ENCODE assay signal across 1 cellular context in the genomic region with DNA sequence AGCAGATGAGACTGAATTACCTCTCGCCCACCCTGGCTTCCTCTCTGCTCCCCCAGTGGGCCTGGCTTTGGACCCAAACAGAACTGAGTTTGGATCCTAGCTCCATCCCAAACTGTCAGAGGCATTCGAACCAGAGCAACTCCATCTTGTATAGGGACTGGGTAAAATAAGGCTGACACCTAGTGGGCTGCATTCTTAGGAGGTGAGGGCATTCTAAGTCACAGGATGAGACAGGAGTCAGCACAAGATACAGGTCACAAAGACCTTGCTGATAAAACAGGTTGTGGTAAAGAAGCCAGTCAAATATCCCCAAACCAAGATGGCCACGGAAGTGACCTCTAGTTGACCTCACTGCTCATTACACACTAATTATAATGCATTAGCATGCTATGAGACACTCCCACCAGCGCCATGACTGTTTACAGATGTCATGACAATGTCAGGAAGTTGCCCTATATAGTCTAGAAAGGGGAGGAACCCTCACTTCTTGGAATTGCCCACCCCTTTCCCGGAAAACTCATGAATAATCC.
TF ChIP-seq lines count a peak whose summit lies in the region.

No MANE protein-coding gene starts in this region.

TF ChIP-seq in K562, 482 proteins besides CTCF, POLR2A, EP300 and RAD21 (continued from another document and continues in another):
- TF ChIP-seq, protein P1, sequence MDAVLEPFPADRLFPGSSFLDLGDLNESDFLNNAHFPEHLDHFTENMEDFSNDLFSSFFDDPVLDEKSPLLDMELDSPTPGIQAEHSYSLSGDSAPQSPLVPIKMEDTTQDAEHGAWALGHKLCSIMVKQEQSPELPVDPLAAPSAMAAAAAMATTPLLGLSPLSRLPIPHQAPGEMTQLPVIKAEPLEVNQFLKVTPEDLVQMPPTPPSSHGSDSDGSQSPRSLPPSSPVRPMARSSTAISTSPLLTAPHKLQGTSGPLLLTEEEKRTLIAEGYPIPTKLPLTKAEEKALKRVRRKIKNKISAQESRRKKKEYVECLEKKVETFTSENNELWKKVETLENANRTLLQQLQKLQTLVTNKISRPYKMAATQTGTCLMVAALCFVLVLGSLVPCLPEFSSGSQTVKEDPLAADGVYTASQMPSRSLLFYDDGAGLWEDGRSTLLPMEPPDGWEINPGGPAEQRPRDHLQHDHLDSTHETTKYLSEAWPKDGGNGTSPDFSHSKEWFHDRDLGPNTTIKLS (IDR thresholded peaks at IDR 0.05; ENCODE audit: borderline replicate concordance, low read depth) = no peak
- TF ChIP-seq ZBTB8A (IDR thresholded peaks at IDR 0.05; ENCODE audit: partially characterized antibody) (no peak), ZNF780A (CRISPR knock-in tag; IDR thresholded peaks at IDR 0.05) (peak; percentile 98), ZZZ3 (IDR thresholded peaks at IDR 0.05) (no peak), ZBTB17 (CRISPR knock-in tag; IDR thresholded peaks at IDR 0.05) (peak; percentile 96), ZNF197 (CRISPR knock-in tag; IDR thresholded peaks at IDR 0.05; ENCODE audit: low read depth) (peak; percentile 100), TCF7L2 (IDR thresholded peaks at IDR 0.05; ENCODE audit: low read depth, low read length) (no peak), ZNF239 (CRISPR knock-in tag; IDR thresholded peaks at IDR 0.05) (peak; percentile 99), JUNB (CRISPR knock-in tag; conservative IDR thresholded peaks at IDR 0.05) (peak; percentile 95), HNRNPLL (IDR thresholded peaks at IDR 0.05; ENCODE audit: low read depth, low read length, poor library complexity, severe bottlenecking) (no peak), CBX3 (IDR thresholded peaks at IDR 0.05; ENCODE audit: borderline replicate concordance in 1 of 2, low read length in 2 of 2) (peak in 1 of 2 experiments; percentile 82; a peak in 1 of 3 replicates), TCF7 (IDR thresholded peaks at IDR 0.05; ENCODE audit: borderline replicate concordance) (no peak), ELF1 (tag; IDR thresholded peaks at IDR 0.05) (peak; percentile 67; the same call in 1 of the 2 replicates), SNRNP70 (optimal IDR thresholded peaks at IDR 0.05; ENCODE audit: low read depth, low read length) (no peak), ZNF224 (CRISPR knock-in tag; IDR thresholded peaks at IDR 0.05) (no peak), SOX6 (IDR thresholded peaks at IDR 0.05) (peak; percentile 98), RFX7 (CRISPR knock-in tag; IDR thresholded peaks at IDR 0.05) (peak; percentile 97), KLF10 (CRISPR knock-in tag; IDR thresholded peaks at IDR 0.05) (peak; percentile 97)
- TF ChIP-seq, protein P2, sequence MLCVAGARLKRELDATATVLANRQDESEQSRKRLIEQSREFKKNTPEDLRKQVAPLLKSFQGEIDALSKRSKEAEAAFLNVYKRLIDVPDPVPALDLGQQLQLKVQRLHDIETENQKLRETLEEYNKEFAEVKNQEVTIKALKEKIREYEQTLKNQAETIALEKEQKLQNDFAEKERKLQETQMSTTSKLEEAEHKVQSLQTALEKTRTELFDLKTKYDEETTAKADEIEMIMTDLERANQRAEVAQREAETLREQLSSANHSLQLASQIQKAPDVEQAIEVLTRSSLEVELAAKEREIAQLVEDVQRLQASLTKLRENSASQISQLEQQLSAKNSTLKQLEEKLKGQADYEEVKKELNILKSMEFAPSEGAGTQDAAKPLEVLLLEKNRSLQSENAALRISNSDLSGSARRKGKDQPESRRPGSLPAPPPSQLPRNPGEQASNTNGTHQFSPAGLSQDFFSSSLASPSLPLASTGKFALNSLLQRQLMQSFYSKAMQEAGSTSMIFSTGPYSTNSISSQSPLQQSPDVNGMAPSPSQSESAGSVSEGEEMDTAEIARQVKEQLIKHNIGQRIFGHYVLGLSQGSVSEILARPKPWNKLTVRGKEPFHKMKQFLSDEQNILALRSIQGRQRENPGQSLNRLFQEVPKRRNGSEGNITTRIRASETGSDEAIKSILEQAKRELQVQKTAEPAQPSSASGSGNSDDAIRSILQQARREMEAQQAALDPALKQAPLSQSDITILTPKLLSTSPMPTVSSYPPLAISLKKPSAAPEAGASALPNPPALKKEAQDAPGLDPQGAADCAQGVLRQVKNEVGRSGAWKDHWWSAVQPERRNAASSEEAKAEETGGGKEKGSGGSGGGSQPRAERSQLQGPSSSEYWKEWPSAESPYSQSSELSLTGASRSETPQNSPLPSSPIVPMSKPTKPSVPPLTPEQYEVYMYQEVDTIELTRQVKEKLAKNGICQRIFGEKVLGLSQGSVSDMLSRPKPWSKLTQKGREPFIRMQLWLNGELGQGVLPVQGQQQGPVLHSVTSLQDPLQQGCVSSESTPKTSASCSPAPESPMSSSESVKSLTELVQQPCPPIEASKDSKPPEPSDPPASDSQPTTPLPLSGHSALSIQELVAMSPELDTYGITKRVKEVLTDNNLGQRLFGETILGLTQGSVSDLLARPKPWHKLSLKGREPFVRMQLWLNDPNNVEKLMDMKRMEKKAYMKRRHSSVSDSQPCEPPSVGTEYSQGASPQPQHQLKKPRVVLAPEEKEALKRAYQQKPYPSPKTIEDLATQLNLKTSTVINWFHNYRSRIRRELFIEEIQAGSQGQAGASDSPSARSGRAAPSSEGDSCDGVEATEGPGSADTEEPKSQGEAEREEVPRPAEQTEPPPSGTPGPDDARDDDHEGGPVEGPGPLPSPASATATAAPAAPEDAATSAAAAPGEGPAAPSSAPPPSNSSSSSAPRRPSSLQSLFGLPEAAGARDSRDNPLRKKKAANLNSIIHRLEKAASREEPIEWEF (CRISPR knock-in tag; IDR thresholded peaks at IDR 0.05) = peak; percentile 100
- TF ChIP-seq, protein P3, sequence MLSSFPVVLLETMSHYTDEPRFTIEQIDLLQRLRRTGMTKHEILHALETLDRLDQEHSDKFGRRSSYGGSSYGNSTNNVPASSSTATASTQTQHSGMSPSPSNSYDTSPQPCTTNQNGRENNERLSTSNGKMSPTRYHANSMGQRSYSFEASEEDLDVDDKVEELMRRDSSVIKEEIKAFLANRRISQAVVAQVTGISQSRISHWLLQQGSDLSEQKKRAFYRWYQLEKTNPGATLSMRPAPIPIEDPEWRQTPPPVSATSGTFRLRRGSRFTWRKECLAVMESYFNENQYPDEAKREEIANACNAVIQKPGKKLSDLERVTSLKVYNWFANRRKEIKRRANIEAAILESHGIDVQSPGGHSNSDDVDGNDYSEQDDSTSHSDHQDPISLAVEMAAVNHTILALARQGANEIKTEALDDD (IDR thresholded peaks at IDR 0.05) = peak; percentile 19; the same call in 1 of the 2 replicates
- TF ChIP-seq, protein P4, sequence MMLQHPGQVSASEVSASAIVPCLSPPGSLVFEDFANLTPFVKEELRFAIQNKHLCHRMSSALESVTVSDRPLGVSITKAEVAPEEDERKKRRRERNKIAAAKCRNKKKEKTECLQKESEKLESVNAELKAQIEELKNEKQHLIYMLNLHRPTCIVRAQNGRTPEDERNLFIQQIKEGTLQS (IDR thresholded peaks at IDR 0.05) = peak; percentile 47; the same call in 1 of the 2 replicates
- TF ChIP-seq, protein P4 (CRISPR knock-in tag; conservative IDR thresholded peaks at IDR 0.05) = no peak; the same call in none of the 2 replicates
- TF ChIP-seq, protein P5, sequence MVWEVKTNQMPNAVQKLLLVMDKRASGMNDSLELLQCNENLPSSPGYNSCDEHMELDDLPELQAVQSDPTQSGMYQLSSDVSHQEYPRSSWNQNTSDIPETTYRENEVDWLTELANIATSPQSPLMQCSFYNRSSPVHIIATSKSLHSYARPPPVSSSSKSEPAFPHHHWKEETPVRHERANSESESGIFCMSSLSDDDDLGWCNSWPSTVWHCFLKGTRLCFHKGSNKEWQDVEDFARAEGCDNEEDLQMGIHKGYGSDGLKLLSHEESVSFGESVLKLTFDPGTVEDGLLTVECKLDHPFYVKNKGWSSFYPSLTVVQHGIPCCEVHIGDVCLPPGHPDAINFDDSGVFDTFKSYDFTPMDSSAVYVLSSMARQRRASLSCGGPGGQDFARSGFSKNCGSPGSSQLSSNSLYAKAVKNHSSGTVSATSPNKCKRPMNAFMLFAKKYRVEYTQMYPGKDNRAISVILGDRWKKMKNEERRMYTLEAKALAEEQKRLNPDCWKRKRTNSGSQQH (CRISPR knock-in tag; IDR thresholded peaks at IDR 0.05) = peak; percentile 100
- TF ChIP-seq, protein P6, sequence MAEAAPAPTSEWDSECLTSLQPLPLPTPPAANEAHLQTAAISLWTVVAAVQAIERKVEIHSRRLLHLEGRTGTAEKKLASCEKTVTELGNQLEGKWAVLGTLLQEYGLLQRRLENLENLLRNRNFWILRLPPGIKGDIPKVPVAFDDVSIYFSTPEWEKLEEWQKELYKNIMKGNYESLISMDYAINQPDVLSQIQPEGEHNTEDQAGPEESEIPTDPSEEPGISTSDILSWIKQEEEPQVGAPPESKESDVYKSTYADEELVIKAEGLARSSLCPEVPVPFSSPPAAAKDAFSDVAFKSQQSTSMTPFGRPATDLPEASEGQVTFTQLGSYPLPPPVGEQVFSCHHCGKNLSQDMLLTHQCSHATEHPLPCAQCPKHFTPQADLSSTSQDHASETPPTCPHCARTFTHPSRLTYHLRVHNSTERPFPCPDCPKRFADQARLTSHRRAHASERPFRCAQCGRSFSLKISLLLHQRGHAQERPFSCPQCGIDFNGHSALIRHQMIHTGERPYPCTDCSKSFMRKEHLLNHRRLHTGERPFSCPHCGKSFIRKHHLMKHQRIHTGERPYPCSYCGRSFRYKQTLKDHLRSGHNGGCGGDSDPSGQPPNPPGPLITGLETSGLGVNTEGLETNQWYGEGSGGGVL (CRISPR knock-in tag; IDR thresholded peaks at IDR 0.05) = peak; percentile 97
- TF ChIP-seq, protein P7, sequence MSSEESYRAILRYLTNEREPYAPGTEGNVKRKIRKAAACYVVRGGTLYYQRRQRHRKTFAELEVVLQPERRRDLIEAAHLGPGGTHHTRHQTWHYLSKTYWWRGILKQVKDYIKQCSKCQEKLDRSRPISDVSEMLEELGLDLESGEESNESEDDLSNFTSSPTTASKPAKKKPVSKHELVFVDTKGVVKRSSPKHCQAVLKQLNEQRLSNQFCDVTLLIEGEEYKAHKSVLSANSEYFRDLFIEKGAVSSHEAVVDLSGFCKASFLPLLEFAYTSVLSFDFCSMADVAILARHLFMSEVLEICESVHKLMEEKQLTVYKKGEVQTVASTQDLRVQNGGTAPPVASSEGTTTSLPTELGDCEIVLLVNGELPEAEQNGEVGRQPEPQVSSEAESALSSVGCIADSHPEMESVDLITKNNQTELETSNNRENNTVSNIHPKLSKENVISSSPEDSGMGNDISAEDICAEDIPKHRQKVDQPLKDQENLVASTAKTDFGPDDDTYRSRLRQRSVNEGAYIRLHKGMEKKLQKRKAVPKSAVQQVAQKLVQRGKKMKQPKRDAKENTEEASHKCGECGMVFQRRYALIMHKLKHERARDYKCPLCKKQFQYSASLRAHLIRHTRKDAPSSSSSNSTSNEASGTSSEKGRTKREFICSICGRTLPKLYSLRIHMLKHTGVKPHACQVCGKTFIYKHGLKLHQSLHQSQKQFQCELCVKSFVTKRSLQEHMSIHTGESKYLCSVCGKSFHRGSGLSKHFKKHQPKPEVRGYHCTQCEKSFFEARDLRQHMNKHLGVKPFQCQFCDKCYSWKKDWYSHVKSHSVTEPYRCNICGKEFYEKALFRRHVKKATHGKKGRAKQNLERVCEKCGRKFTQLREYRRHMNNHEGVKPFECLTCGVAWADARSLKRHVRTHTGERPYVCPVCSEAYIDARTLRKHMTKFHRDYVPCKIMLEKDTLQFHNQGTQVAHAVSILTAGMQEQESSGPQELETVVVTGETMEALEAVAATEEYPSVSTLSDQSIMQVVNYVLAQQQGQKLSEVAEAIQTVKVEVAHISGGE (CRISPR knock-in tag; IDR thresholded peaks at IDR 0.05) = peak in 2 of 3 experiments; percentile 68 to 94; a peak in 4 of 6 replicates
- TF ChIP-seq, protein P8, sequence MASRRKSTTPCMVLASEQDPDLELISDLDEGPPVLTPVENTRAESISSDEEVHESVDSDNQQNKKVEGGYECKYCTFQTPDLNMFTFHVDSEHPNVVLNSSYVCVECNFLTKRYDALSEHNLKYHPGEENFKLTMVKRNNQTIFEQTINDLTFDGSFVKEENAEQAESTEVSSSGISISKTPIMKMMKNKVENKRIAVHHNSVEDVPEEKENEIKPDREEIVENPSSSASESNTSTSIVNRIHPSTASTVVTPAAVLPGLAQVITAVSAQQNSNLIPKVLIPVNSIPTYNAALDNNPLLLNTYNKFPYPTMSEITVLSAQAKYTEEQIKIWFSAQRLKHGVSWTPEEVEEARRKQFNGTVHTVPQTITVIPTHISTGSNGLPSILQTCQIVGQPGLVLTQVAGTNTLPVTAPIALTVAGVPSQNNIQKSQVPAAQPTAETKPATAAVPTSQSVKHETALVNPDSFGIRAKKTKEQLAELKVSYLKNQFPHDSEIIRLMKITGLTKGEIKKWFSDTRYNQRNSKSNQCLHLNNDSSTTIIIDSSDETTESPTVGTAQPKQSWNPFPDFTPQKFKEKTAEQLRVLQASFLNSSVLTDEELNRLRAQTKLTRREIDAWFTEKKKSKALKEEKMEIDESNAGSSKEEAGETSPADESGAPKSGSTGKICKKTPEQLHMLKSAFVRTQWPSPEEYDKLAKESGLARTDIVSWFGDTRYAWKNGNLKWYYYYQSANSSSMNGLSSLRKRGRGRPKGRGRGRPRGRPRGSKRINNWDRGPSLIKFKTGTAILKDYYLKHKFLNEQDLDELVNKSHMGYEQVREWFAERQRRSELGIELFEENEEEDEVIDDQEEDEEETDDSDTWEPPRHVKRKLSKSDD (conservative IDR thresholded peaks at IDR 0.05; ENCODE audit: low read length) = no peak
- TF ChIP-seq, protein P9, sequence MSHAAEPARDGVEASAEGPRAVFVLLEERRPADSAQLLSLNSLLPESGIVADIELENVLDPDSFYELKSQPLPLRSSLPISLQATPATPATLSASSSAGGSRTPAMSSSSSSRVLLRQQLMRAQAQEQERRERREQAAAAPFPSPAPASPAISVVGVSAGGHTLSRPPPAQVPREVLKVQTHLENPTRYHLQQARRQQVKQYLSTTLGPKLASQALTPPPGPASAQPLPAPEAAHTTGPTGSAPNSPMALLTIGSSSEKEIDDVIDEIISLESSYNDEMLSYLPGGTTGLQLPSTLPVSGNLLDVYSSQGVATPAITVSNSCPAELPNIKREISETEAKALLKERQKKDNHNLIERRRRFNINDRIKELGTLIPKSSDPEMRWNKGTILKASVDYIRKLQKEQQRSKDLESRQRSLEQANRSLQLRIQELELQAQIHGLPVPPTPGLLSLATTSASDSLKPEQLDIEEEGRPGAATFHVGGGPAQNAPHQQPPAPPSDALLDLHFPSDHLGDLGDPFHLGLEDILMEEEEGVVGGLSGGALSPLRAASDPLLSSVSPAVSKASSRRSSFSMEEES (CRISPR knock-in tag; IDR thresholded peaks at IDR 0.05) = peak; percentile 92
- TF ChIP-seq, protein P10, sequence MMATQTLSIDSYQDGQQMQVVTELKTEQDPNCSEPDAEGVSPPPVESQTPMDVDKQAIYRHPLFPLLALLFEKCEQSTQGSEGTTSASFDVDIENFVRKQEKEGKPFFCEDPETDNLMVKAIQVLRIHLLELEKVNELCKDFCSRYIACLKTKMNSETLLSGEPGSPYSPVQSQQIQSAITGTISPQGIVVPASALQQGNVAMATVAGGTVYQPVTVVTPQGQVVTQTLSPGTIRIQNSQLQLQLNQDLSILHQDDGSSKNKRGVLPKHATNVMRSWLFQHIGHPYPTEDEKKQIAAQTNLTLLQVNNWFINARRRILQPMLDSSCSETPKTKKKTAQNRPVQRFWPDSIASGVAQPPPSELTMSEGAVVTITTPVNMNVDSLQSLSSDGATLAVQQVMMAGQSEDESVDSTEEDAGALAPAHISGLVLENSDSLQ (IDR thresholded peaks at IDR 0.05) = peak; percentile 72
